In the genomic region with DNA sequence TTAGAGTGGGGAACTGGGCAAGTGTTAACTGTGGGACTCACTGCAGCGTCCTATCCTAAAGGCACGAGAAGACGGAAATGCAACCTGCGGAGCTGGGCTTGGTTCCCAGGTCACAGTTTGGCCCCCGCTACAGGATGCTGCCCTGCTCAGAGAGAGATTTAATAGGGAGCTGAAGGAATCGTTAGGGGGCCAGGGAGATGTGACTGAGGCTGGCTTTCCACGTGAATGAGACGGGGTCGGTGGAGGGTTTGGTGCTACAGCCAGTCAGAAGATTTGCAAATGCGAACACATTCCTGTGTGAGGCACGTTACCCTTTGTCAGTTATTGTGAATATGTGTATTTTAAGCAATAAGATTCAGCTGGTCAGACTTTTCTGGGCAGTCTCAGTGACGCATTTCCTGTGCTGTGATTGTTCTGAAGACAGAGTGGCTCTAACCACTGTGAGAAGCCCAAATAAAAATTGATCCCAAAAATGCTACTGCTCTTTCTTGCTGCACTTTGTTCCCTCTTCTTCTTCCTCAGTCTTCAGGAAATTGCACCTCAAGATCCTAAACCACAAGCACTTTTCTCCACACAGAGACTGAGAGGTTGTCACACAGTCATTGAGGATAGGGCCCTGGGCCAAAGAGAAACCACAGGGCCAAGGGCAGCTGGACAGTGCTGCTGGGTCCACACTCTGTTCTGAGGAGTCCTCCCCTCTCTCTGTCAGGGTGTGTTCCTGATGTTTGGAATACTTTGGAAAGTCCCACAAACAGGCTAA, we compare ENCODE assay signal across 7 cellular contexts. TPM values are rescaled to one million over a fixed set of nuclear protein-coding genes. Genes with fewer than 3 reads are reported as not detected.
A peak's percentile ranks its signal among the peaks of the same experiment; 100 is the strongest.
DNase-seq lines count a peak whose midpoint lies in the region; ATAC-seq and TF ChIP-seq lines count a peak whose summit lies in the region.

No MANE protein-coding gene starts in this region.

- ATAC-seq in GM19467 (IDR thresholded peaks at IDR 0.05; ENCODE audit: unreplicated experiment) = no peak

- peaks cover 0 to 31% (median 13%) of the 10 kb centered on the region in 4 donors for H3K36me3 ChIP-seq in transverse colon

- H3K27ac ChIP-seq in transverse colon = peak overlapping the region; percentile 78 to 86 (median 83)

- H3K9me3 ChIP-seq in transverse colon = no peaks in the 10 kb centered on the region

- DNase-seq in MV-4-11 (lab: John Stamatoyannopoulos, UW) (peak; percentile 88), mesothelial cell of epicardium (ENCODE audit: low spot score in 2 of 2, unreplicated experiment in 2 of 2) (no peak), transverse colon (peak; percentile 34), NCI-H2227 (lab: John Stamatoyannopoulos, UW; ENCODE audit: unreplicated experiment) (no peak)
- DNase-seq in activated CD8-positive, alpha-beta memory T cell treated with anti-CD3 and anti-CD28 coated beads, Interleukin-2, amount 50 U/mL, for 4 hours = no peak

- peaks cover 16 to 35% (median 21%) of the 10 kb centered on the region in 4 donors for H3K4me1 ChIP-seq in transverse colon

- peaks cover 89% of the 10 kb centered on the region for H3K4me1 Mint-ChIP-seq in dendritic cell treated with granulocyte-macrophage colony-stimulating factor and Interleukin-4, amounts not matched to agents 40 ng/mL and 50 ng/mL, for 4 days (ENCODE audit: low read depth)
- peaks cover 29% of the 10 kb centered on the region for H3K4me1 Mint-ChIP-seq in mesothelial cell of epicardium

- H3K27me3 Mint-ChIP-seq in dendritic cell treated with granulocyte-macrophage colony-stimulating factor and Interleukin-4, amounts not matched to agents 40 ng/mL and 50 ng/mL, for 4 days = no peaks in the 10 kb centered on the region
- H3K27me3 Mint-ChIP-seq in mesothelial cell of epicardium (ENCODE audit: low read depth) = no peaks in the 10 kb centered on the region

- H3K4me3 Mint-ChIP-seq in dendritic cell treated with granulocyte-macrophage colony-stimulating factor and Interleukin-4, amounts not matched to agents 40 ng/mL and 50 ng/mL, for 4 days = peak overlapping the region; percentile 37
- no peak overlapping the region for H3K4me3 Mint-ChIP-seq in mesothelial cell of epicardium

- TF ChIP-seq POLR2A in transverse colon (IDR thresholded peaks at IDR 0.05) = peak; percentile 37

- no peak for TF ChIP-seq EP300 in transverse colon (IDR thresholded peaks at IDR 0.05; ENCODE audit: low read depth)

- TF ChIP-seq CTCF in mesothelial cell of epicardium (IDR thresholded peaks at IDR 0.05; ENCODE audit: unreplicated experiment) = no peak
- no peak for TF ChIP-seq CTCF in transverse colon (IDR thresholded peaks at IDR 0.05)

- in situ Hi-C loops in transverse colon (cut with MboI; ENCODE audit: low pct_ligation_motif_present in 1 of 4, low pct_unique_long_range_greater_than_20kb in 1 of 4, low sequenced_read_pairs in 3 of 4) = no loop called here

- peaks cover 52% of the 10 kb centered on the region for H3K36me3 Mint-ChIP-seq in dendritic cell treated with granulocyte-macrophage colony-stimulating factor and Interleukin-4, amounts not matched to agents 40 ng/mL and 50 ng/mL, for 4 days (ENCODE audit: low read depth)
- peaks cover 24% of the 10 kb centered on the region for H3K36me3 Mint-ChIP-seq in mesothelial cell of epicardium

- H3K27ac Mint-ChIP-seq in dendritic cell treated with granulocyte-macrophage colony-stimulating factor and Interleukin-4, amounts not matched to agents 40 ng/mL and 50 ng/mL, for 4 days = peak overlapping the region; percentile 95
- peak overlapping the region; percentile 89 for H3K27ac Mint-ChIP-seq in mesothelial cell of epicardium

- H3K27me3 ChIP-seq in transverse colon = no peaks in the 10 kb centered on the region

- 43 to 84% methylated on average over 3 to 12 of the region's 12 CpGs for WGBS in transverse colon (ENCODE audit: low coverage in 1 of 2), 2 donors

- no peaks in the 10 kb centered on the region for H3K9me3 Mint-ChIP-seq in dendritic cell treated with granulocyte-macrophage colony-stimulating factor and Interleukin-4, amounts not matched to agents 40 ng/mL and 50 ng/mL, for 4 days
- no peaks in the 10 kb centered on the region for H3K9me3 Mint-ChIP-seq in mesothelial cell of epicardium

- H3K4me3 ChIP-seq in transverse colon = no peak overlapping the region

- intact Hi-C loops in dendritic cell treated with granulocyte-macrophage colony-stimulating factor and Interleukin-4, amounts not matched to agents 40 ng/mL and 50 ng/mL, for 4 days (cut with micrococcal nuclease) = loop anchor here (5.0 kb wide), 2 partner anchors 44 to 74 kb away; a partner anchor contains a TSS
- intact Hi-C loops in transverse colon (cut with DNase I; ENCODE audit: low total_unique reads) = no loop called here

RNA-seq across cellular contexts. Expression of a gene that starts 21.2 kb away (rescaled TPM):
- total RNA-seq in mesothelial cell of epicardium (0.54 to 1.1 TPM (median 0.81 TPM) in 3 replicates), transverse colon (10 to 100 TPM in 1 of 4 donors, not detected in 3; 13.3 TPM)

RNA-seq across cellular contexts. Expression of a gene that starts 38.1 kb away (rescaled TPM):
- total RNA-seq in mesothelial cell of epicardium (17.3 to 19.9 TPM (median 19.0 TPM) in 3 replicates), transverse colon (10 to 100 TPM in 3 of 4 donors, 1 to 10 TPM in 1; 4.1 to 39.4 (median 32.5) TPM)

RNA-seq across cellular contexts. Expression of a gene that starts 53.3 kb away (rescaled TPM):
- 8.7 to 12.8 TPM (median 8.7 TPM) in 3 replicates for total RNA-seq in mesothelial cell of epicardium
- total RNA-seq in transverse colon = 1 to 10 TPM in 2 of 4 donors, under 1 TPM in 1, not detected in 1; 0.96 to 3.4 (median 2.9) TPM

Comparison
In these comparisons a context has a peak if more than half of its experiments do, and no peak if none do; other contexts are left out.
1. DNase-seq: peak in MV-4-11 (single experiment) and transverse colon (single experiment); none in mesothelial cell of epicardium (0 of 2), NCI-H2227 (single experiment) and activated CD8-positive, alpha-beta memory T cell treated with anti-CD3 and anti-CD28 coated beads, Interleukin-2, amount 50 U/mL, for 4 hours (single experiment).